In the genomic region with DNA sequence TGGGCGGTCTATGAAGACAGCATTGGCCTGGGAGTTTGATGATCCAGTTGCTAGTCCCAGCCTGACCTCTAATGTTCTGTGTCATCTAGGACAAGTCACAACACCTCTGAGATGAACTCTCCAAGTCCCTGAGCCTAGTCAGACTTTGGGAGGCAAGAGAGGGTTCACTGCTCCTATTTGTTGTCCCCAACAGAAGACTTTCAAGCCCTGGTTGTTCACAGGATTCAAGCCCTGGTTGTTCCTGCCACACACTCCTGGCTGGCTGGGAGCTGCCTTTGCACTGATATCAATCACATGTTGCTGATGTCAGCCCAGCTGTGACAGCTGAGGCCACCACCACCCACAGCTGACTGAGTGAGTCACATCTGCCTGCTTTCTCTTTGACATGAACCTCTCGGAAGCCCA, we compare ENCODE assay signal across 8 cellular contexts.
A peak's percentile ranks its signal among the peaks of the same experiment; 100 is the strongest.
DNase-seq lines count a peak whose midpoint lies in the region; ATAC-seq and TF ChIP-seq lines count a peak whose summit lies in the region.

No MANE protein-coding gene starts in this region.

- DNase-seq in DMS 273 (lab: John Stamatoyannopoulos, UW; ENCODE audit: unreplicated experiment) = peak; percentile 69
- peak; percentile 2 for DNase-seq in Jurkat, Clone E6-1 (ENCODE audit: low read depth, low spot score)
- DNase-seq in activated CD8-positive, alpha-beta memory T cell treated with anti-CD3 and anti-CD28 coated beads, Interleukin-2, amount 50 U/mL, for 24 hours (ENCODE audit: extremely low read depth) = peak; percentile 17
- DNase-seq in glomerular visceral epithelial cell (ENCODE audit: extremely low spot score) = peak; percentile 62
- peak; percentile 74 for DNase-seq in sigmoid colon
- DNase-seq in NCI-H526 treated with DMSO at 0.1 percent for 48 hours (lab: John Stamatoyannopoulos, UW) = no peak
- no peak for DNase-seq in ovary

- TF ChIP-seq EP300 in sigmoid colon (IDR thresholded peaks at IDR 0.05) (no peak), ovary (IDR thresholded peaks at IDR 0.05) (no peak)

- no peaks in the 10 kb centered on the region for H3K27me3 ChIP-seq in sigmoid colon
- H3K27me3 ChIP-seq in ovary = no peaks in the 10 kb centered on the region

- H3K9me3 ChIP-seq in sigmoid colon = no peaks in the 10 kb centered on the region
- no peaks in the 10 kb centered on the region for H3K9me3 ChIP-seq in ovary

- H3K4me1 ChIP-seq in sigmoid colon = peaks cover 0 to 9% (median 0%) of the 10 kb centered on the region in 4 donors
- H3K4me1 ChIP-seq in ovary (ENCODE audit: insufficient read depth) = no peaks in the 10 kb centered on the region

- no peak for TF ChIP-seq CTCF in sigmoid colon (IDR thresholded peaks at IDR 0.05)
- no peak for TF ChIP-seq CTCF in ovary (IDR thresholded peaks at IDR 0.05)

- H3K4me3 ChIP-seq in Jurkat, Clone E6-1 (ENCODE audit: low read length) = no peak overlapping the region
- no peak overlapping the region for H3K4me3 ChIP-seq in sigmoid colon
- H3K4me3 ChIP-seq in ovary = no peak overlapping the region

- 68 to 79% methylated on average over 2 of the region's 2 CpGs for WGBS in sigmoid colon, 2 donors
- WGBS in ovary, 3 donors = 89 to 93% (median 92%) methylated on average over 2 of the region's 2 CpGs

- peak; percentile 98 for ATAC-seq in GM21447 (IDR thresholded peaks at IDR 0.05; ENCODE audit: unreplicated experiment)

- H3K27ac ChIP-seq in sigmoid colon (no peak overlapping the region), ovary (no peak overlapping the region)

- intact Hi-C loops in sigmoid colon (cut with DNase I) (no loop called here), ovary (cut with DNase I) (no loop called here)

- TF ChIP-seq POLR2A in sigmoid colon (IDR thresholded peaks at IDR 0.05) = no peak
- TF ChIP-seq POLR2A in ovary (IDR thresholded peaks at IDR 0.05) = no peak

- H3K36me3 ChIP-seq in sigmoid colon = no peaks in the 10 kb centered on the region
- no peaks in the 10 kb centered on the region for H3K36me3 ChIP-seq in ovary

Comparison
In these comparisons a context has a peak if more than half of its experiments do, and no peak if none do; other contexts are left out.
1. DNase-seq: peak in DMS 273 (single experiment), Jurkat, Clone E6-1 (single experiment), activated CD8-positive, alpha-beta memory T cell treated with anti-CD3 and anti-CD28 coated beads, Interleukin-2, amount 50 U/mL, for 24 hours (single experiment), glomerular visceral epithelial cell (single experiment) and sigmoid colon (single experiment); none in NCI-H526 treated with DMSO at 0.1 percent for 48 hours (single experiment) and ovary (0 of 5).